ENCODE assay signal across 1 cellular context in the genomic region with DNA sequence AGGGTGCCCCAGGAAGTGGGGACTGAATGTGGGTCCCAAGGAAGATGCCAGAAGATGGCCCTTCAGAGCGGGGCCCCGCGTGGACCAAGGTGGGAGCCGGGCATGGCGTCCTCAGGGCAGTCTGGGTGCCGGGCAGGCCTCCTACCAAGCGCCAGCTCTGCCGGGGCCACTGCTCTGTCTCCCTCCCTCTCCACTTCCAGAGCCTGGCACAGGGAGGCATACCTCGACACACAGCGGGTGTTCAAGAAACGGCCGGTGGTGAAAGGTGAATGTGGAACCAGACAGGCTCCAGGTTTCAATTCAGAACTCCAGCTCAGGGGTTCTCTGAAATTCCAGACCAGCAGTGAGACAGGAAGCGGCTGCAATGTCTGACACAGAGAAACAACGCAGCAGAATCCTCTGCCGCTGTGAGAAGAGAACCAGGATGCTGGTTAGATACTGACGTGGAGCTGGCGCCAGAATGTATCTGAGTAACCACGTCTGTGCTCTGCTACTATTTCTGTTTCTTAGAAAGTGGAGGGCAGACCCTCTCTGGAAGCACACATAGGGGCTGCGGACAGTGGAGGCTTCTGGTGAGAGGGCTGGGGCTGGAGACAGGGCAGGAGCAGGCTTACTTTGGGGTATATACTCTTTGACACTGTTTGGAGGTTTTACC.
TF ChIP-seq lines count a peak whose summit lies in the region.

No MANE protein-coding gene starts in this region.

TF ChIP-seq in SK-N-SH, 30 proteins besides CTCF, POLR2A, EP300 and RAD21 (continued from another document):
- TF ChIP-seq, protein P1, sequence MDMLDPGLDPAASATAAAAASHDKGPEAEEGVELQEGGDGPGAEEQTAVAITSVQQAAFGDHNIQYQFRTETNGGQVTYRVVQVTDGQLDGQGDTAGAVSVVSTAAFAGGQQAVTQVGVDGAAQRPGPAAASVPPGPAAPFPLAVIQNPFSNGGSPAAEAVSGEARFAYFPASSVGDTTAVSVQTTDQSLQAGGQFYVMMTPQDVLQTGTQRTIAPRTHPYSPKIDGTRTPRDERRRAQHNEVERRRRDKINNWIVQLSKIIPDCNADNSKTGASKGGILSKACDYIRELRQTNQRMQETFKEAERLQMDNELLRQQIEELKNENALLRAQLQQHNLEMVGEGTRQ (IDR thresholded peaks at IDR 0.05; ENCODE audit: borderline replicate concordance, low read depth, low read length): no peak
- no peak for TF ChIP-seq EZH2phosphoT487 (IDR thresholded peaks at IDR 0.05; ENCODE audit: borderline replicate concordance, low read depth)
- no peak for TF ChIP-seq SIN3A (IDR thresholded peaks at IDR 0.05; ENCODE audit: borderline replicate concordance, low read depth, low read length)
- TF ChIP-seq TEAD4 (IDR thresholded peaks at IDR 0.05; ENCODE audit: borderline replicate concordance, insufficient read depth): no peak
- no peak for TF ChIP-seq TCF12 (IDR thresholded peaks at IDR 0.05)
- TF ChIP-seq FOSL2 (IDR thresholded peaks at IDR 0.05; ENCODE audit: borderline replicate concordance, low read depth): no peak
- no peak for TF ChIP-seq RCOR1 (IDR thresholded peaks at IDR 0.05; ENCODE audit: low read length)
- TF ChIP-seq, protein P2, sequence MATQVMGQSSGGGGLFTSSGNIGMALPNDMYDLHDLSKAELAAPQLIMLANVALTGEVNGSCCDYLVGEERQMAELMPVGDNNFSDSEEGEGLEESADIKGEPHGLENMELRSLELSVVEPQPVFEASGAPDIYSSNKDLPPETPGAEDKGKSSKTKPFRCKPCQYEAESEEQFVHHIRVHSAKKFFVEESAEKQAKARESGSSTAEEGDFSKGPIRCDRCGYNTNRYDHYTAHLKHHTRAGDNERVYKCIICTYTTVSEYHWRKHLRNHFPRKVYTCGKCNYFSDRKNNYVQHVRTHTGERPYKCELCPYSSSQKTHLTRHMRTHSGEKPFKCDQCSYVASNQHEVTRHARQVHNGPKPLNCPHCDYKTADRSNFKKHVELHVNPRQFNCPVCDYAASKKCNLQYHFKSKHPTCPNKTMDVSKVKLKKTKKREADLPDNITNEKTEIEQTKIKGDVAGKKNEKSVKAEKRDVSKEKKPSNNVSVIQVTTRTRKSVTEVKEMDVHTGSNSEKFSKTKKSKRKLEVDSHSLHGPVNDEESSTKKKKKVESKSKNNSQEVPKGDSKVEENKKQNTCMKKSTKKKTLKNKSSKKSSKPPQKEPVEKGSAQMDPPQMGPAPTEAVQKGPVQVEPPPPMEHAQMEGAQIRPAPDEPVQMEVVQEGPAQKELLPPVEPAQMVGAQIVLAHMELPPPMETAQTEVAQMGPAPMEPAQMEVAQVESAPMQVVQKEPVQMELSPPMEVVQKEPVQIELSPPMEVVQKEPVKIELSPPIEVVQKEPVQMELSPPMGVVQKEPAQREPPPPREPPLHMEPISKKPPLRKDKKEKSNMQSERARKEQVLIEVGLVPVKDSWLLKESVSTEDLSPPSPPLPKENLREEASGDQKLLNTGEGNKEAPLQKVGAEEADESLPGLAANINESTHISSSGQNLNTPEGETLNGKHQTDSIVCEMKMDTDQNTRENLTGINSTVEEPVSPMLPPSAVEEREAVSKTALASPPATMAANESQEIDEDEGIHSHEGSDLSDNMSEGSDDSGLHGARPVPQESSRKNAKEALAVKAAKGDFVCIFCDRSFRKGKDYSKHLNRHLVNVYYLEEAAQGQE (IDR thresholded peaks at IDR 0.05; ENCODE audit: low read depth, low read length): no peak
- no peak for TF ChIP-seq IRF3 (IDR thresholded peaks at IDR 0.05; ENCODE audit: low read depth, low read length)
- TF ChIP-seq GABPA (IDR thresholded peaks at IDR 0.05; ENCODE audit: low read depth): no peak
- TF ChIP-seq ELF1 (IDR thresholded peaks at IDR 0.05): no peak
